In the genomic region with DNA sequence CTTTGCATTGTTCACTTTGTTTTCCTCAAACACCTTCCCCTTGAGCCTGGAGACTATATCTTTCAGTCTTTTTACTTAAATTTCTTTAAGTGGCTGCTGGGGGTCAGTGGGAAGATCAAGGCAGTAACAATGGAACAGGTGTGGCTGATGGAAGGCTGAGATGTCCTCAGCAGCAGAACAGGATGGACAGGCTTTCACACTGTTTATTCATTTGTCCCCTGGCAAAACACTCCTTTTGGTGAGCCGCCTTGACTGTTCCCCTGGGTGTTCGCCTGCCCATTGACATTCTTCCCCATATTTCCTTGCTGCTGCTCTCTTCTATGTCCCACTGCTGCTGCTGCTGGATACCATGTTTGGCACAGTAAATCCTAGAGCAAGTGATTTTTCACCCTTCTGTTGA, we compare ENCODE assay signal across 23 cellular contexts. TPM values are rescaled to one million over a fixed set of nuclear protein-coding genes. Genes with fewer than 3 reads are reported as not detected.
DNase-seq lines count a peak whose midpoint lies in the region; TF ChIP-seq lines count a peak whose summit lies in the region.
"Had no signal": no experiment of that assay in that cellular context is flagged by ENCODE, and none has a peak within 500 bp of the region (broad histone marks: within the 10 kb centered on the region; RNA-seq: fewer than 3 reads in every experiment).

No MANE protein-coding gene starts in this region.

- intact Hi-C loops in thyroid gland (cut with DNase I), result no loop called here

- H3K4me3 ChIP-seq in thyroid gland (replicated peaks in 1 of 3), result no peak overlapping the region
- H3K4me3 ChIP-seq: ascending aorta had no signal

- no peaks in the 10 kb centered on the region for H3K36me3 ChIP-seq in thyroid gland
- H3K36me3 ChIP-seq: ascending aorta, WERI-Rb-1 had no signal

- TF ChIP-seq POLR2A in thyroid gland (IDR thresholded peaks at IDR 0.05), result no peak

- CTCF ChIA-PET in HEK293T (lab: Yijun Ruan, JAX), result no interaction called here

- no peaks in the 10 kb centered on the region for H3K27me3 ChIP-seq in thyroid gland
- H3K27me3 ChIP-seq: ascending aorta had no signal

- peak overlapping the region; percentile 79 to 89 (median 88) for H3K27ac ChIP-seq in thyroid gland
- H3K27ac ChIP-seq: ascending aorta, WERI-Rb-1 had no signal

- H3K9me3 ChIP-seq in thyroid gland, result no peaks in the 10 kb centered on the region
- H3K9me3 ChIP-seq: ascending aorta had no signal

- POLR2A ChIA-PET in HEK293T (lab: Yijun Ruan, JAX), result no interaction called here

- WGBS in thyroid gland, 2 donors, result 73 to 78% methylated on average over 2 of the region's 2 CpGs

- peak in 1 of 6 experiments; percentile 4 for TF ChIP-seq CTCF in thyroid gland (IDR thresholded peaks at IDR 0.05)

- peak; percentile 11 for DNase-seq in NCI-H2227 (lab: John Stamatoyannopoulos, UW; ENCODE audit: unreplicated experiment)
- no peak for DNase-seq in NCI-H2227 treated with DMSO at 0.1 percent for 48 hours (lab: John Stamatoyannopoulos, UW)
- DNase-seq in NCI-H748 treated with DMSO at 0.1 percent for 48 hours (lab: John Stamatoyannopoulos, UW), result peak; percentile 39
- DNase-seq in islet precursor cell, result peak; percentile 63
- peak; percentile 29 to 39 for DNase-seq in thyroid gland
- no peak for DNase-seq in AG20443 (ENCODE audit: low spot score)
- DNase-seq in activated T-cell treated with anti-CD3 and anti-CD28 coated beads, Interleukin-2, amount 50 U/mL, for 1 hour, result no peak
- no peak for DNase-seq in HEK293T (ENCODE audit: extremely low spot score)
- DNase-seq: activated CD4-positive, alpha-beta T cell treated with anti-CD3 and anti-CD28 coated beads for 48 hours; activated gamma-delta T cell; activated naive CD8-positive, alpha-beta T cell treated with anti-CD3 and anti-CD28 coated beads, Interleukin-2, amount 10 ng/mL, durations not matched to agents 7 days and 5 days; activated T-cell treated with anti-CD3 and anti-CD28 coated beads, Interleukin-2, amount 50 U/mL, for 24 hours; AML-193; CD4-positive, alpha-beta memory T cell; head of caudate nucleus; NCI-H1105; NCI-H2029; Right ventricle myocardium superior; stimulated activated naive B cell treated with anti-CD40 and anti-IgM and Interleukin-4, amounts not matched to agents 10 μg/mL and 1 μg/mL and 100 μg/mL, for 72 hours; SW 1271; T-helper 9 cell; WERI-Rb-1 had no signal

- peaks cover 78 to 80% of the 10 kb centered on the region in 2 donors for H3K4me1 ChIP-seq in thyroid gland
- H3K4me1 ChIP-seq: ascending aorta had no signal

TF ChIP-seq in HEK293T, 16 proteins besides CTCF, POLR2A, EP300 and RAD21:
- TF ChIP-seq FOXK2 (IDR thresholded peaks at IDR 0.05) (no peak), ARNT (IDR thresholded peaks at IDR 0.05) (no peak), L3MBTL2 (conservative IDR thresholded peaks at IDR 0.05) (no peak), ZNF384 (IDR thresholded peaks at IDR 0.05) (no peak)

RNA-seq across cellular contexts. Expression of gene RNF144B, which starts 38.1 kb away (rescaled TPM):
- total RNA-seq in thyroid gland, result 100 to 1,000 TPM in 2 of 4 donors, 10 to 100 TPM in 2; 67.3 to 143 (median 114) TPM

Comparison
In these comparisons a context has a peak if more than half of its experiments do, and no peak if none do; other contexts are left out.
1. DNase-seq: peak in NCI-H2227 (single experiment), NCI-H748 treated with DMSO at 0.1 percent for 48 hours (single experiment), islet precursor cell (single experiment) and thyroid gland (2 of 2); none in NCI-H2227 treated with DMSO at 0.1 percent for 48 hours (single experiment), AG20443 (single experiment), activated T-cell treated with anti-CD3 and anti-CD28 coated beads, Interleukin-2, amount 50 U/mL, for 1 hour (single experiment) and HEK293T (single experiment).